In genomic region chr6:49839162-49839561, GRCh38 we compare ENCODE assay signal across 10 cellular contexts. TPM values are rescaled to one million over a fixed set of nuclear protein-coding genes. Genes with fewer than 3 reads are reported as not detected.
"Had no signal": no experiment of that assay in that cellular context is flagged by ENCODE, and none has a peak within 500 bp of the region (broad histone marks: within the 10 kb centered on the region; RNA-seq: fewer than 3 reads in every experiment).

No MANE protein-coding gene starts in this region.

- ATAC-seq: HepG2 had no signal

- FAIRE-seq: HepG2, HTR-8/SVneo had no signal

- H3K27ac ChIP-seq: HL-60, KMS-11 had no signal

- H3K4me2 ChIP-seq: KMS-11 had no signal

- DNase-seq: IMR-90, KBM-7, KG1 had no signal

- H3K9ac ChIP-seq: KMS-11 had no signal

RNA-seq across cellular contexts. Expression of gene CRISP1, which starts 27.2 kb away (rescaled TPM):
- total RNA-seq: HepG2, HT-29, HT1080, IMR-90 had no signal
- polyA plus RNA-seq: HepG2, IgD-negative memory B cell, IMR-90 had no signal

RNA-seq across cellular contexts. Expression of gene PGK2, which starts 52.1 kb away (rescaled TPM):
- total RNA-seq: HepG2, HT-29, HT1080, IMR-90 had no signal
- polyA plus RNA-seq: HepG2, IgD-negative memory B cell, IMR-90 had no signal
